Comparison of ENCODE assay signal across 9 cellular contexts in the genomic region with DNA sequence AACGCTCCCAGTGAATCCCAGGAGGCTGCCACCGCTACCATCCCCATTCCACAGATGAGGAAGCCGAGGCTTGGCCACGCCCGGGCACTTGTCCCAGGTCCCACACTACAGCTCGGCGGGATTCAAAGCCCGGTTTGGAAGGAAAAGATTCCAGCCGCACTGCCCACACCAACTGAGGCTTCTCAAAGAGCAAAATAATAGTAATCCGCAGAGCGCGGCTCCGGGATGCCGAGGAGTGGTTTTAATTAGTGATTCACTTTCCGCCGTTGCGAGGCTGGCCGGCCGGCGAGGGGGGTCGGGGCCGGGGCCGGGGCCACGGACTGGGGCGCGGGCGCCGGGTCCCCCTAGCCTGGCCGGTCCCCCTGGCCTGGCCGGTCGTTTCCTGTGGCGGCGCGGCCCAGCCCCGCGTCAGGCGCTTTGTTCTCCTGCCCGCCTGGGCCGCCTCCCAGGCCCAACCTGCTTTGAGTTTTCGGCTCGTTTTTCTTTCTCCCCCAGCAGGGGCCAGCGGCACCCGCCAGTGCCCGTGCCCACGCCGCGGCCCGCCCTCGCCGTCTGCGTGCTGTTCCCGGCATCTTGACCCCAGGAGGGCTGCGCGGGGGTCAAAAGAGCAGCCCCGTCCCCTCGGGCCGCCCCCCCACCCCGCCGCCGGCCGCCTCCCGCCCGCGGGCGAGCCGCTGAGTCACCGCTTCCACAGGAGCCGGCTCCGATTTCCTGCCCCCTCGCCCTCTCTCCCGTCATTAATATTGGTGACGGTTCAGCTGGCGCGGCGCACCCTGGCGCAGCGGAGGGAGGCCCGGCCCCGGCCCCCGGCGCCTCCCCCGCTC. TPM values are rescaled to one million over a fixed set of nuclear protein-coding genes. Genes with fewer than 3 reads are reported as not detected.
DNase-seq lines count a peak whose midpoint lies in the region; ATAC-seq, FAIRE-seq and TF ChIP-seq lines count a peak whose summit lies in the region.
"Had no signal": no experiment of that assay in that cellular context is flagged by ENCODE, and none has a peak within 500 bp of the region (broad histone marks: within the 10 kb centered on the region; RNA-seq: fewer than 3 reads in every experiment).

No MANE protein-coding gene starts in this region.

- peak overlapping the region; percentile 26 for H3K4me3 ChIP-seq in bronchial epithelial cell (ENCODE audit: low read depth, low read length)

- no peaks in the 10 kb centered on the region for H3K36me3 ChIP-seq in bronchial epithelial cell (ENCODE audit: control insufficient read depth, insufficient read depth, low read length)

- DNase-seq in AG09319 (ENCODE audit: extremely low read depth, low read depth) (peak; percentile 65), NCI-H2029 (lab: John Stamatoyannopoulos, UW) (peak; percentile 47), bronchial epithelial cell (ENCODE audit: low read depth) (peak; percentile 8), left lobe of liver (ENCODE audit: low spot score) (no peak), NCI-H1930 (lab: John Stamatoyannopoulos, UW) (no peak), midbrain (lab: John Stamatoyannopoulos, UW) (no peak)
- DNase-seq in stimulated activated CD8-positive, alpha-beta memory T cell treated with anti-CD3 and anti-CD28 coated beads, Interleukin-4, amount 100 ng/mL, for 48 hours: peak; percentile 40

- FAIRE-seq in bronchial epithelial cell (lab: Jason Lieb, UNC): no peak
- FAIRE-seq: GM18507 had no signal

- ATAC-seq in left lobe of liver (peak; percentile 35), HG03196 (IDR thresholded peaks at IDR 0.05; ENCODE audit: unreplicated experiment) (no peak)

- TF ChIP-seq CTCF in AG09319 (IDR thresholded peaks at IDR 0.05; ENCODE audit: low read depth, low read length) (no peak), bronchial epithelial cell (IDR thresholded peaks at IDR 0.05; ENCODE audit: insufficient read depth, low read length, severe bottlenecking) (no peak)

- H3K27me3 ChIP-seq in bronchial epithelial cell (ENCODE audit: control insufficient read depth, insufficient read depth, low read length): no peaks in the 10 kb centered on the region

RNA-seq across cellular contexts. Expression of gene FGF18, which starts 31.2 kb away (rescaled TPM):
- under 0.01 TPM in 1 of 2 replicates, not detected in the other for total RNA-seq in bronchial epithelial cell
- not detected for total RNA-seq in left lobe of liver

Comparison
In these comparisons a context has a peak if more than half of its experiments do, and no peak if none do; other contexts are left out.
1. DNase-seq: peak in AG09319 (single experiment), NCI-H2029 (single experiment), bronchial epithelial cell (single experiment) and stimulated activated CD8-positive, alpha-beta memory T cell treated with anti-CD3 and anti-CD28 coated beads, Interleukin-4, amount 100 ng/mL, for 48 hours (single experiment); none in left lobe of liver (single experiment), NCI-H1930 (0 of 2) and midbrain (single experiment).